ENCODE assay signal across 24 cellular contexts in genomic region chr1:203048086-203048485, GRCh38. TPM values are rescaled to one million over a fixed set of nuclear protein-coding genes. Genes with fewer than 3 reads are reported as not detected.
"Had no signal": no experiment of that assay in that cellular context is flagged by ENCODE, and none has a peak within 500 bp of the region (broad histone marks: within the 10 kb centered on the region; RNA-seq: fewer than 3 reads in every experiment).

No MANE protein-coding gene starts in this region.

- H3K36me3 ChIP-seq: upper lobe of left lung had no signal

- H3K4me1 ChIP-seq: body of pancreas, upper lobe of left lung had no signal

- H3K27ac ChIP-seq: body of pancreas, coronary artery, foreskin keratinocyte, upper lobe of left lung had no signal

- H3K27me3 Mint-ChIP-seq: activated CD4-positive, alpha-beta T cell treated with anti-CD3 and anti-CD28 coated beads, Interleukin-2, amount 10 ng/mL, durations not matched to agents 24 days and 14 days had no signal

- H3K4me3 Mint-ChIP-seq: activated B cell treated with CpG ODN at 0.5 μM for 24 hours; activated CD4-positive, alpha-beta T cell treated with anti-CD3 and anti-CD28 coated beads, Interleukin-2, amount 10 ng/mL, durations not matched to agents 24 days and 14 days; activated naive CD8-positive, alpha-beta T cell; activated T-cell treated with anti-CD3 and anti-CD28 coated beads, Interleukin-2, amount 50 U/mL, for 72 hours; central memory CD8-positive, alpha-beta T cell; immature natural killer cell; stimulated activated naive CD8-positive, alpha-beta T cell treated with anti-CD3 and anti-CD28 coated beads, Interleukin-15, amount 100 ng/mL, for 72 hours had no signal

- DNase-seq: activated B cell treated with CpG ODN at 0.5 μM for 24 hours; activated CD4-positive, alpha-beta T cell treated with anti-CD3 and anti-CD28 coated beads, Interleukin-2, amount 10 ng/mL, durations not matched to agents 24 days and 14 days; activated CD8-positive, alpha-beta memory T cell treated with anti-CD3 and anti-CD28 coated beads, Interleukin-2, amount 50 U/mL, for 48 hours; activated gamma-delta T cell treated with Interleukin-2 at 50 U/mL for 16 hours; activated T-cell treated with anti-CD3 and anti-CD28 coated beads, Interleukin-2, amount 50 U/mL, for 72 hours; amniotic stem cell; body of pancreas; effector CD8-positive, alpha-beta T cell; immature natural killer cell; stimulated activated naive CD8-positive, alpha-beta T cell treated with anti-CD3 and anti-CD28 coated beads, Interleukin-15, amount 100 ng/mL, for 72 hours; T-helper 2 cell; upper lobe of left lung had no signal

- H3K27me3 ChIP-seq: body of pancreas, upper lobe of left lung had no signal

- H3K4me3 ChIP-seq: body of pancreas, coronary artery, upper lobe of left lung had no signal

- H3K27ac Mint-ChIP-seq: activated B cell treated with CpG ODN at 0.5 μM for 24 hours; activated CD4-positive, alpha-beta T cell treated with anti-CD3 and anti-CD28 coated beads, Interleukin-2, amount 10 ng/mL, durations not matched to agents 24 days and 14 days; activated naive CD8-positive, alpha-beta T cell; activated T-cell treated with anti-CD3 and anti-CD28 coated beads, Interleukin-2, amount 50 U/mL, for 72 hours; immature natural killer cell had no signal

- H3K9me3 Mint-ChIP-seq: activated B cell treated with CpG ODN at 0.5 μM for 24 hours; activated CD4-positive, alpha-beta T cell treated with anti-CD3 and anti-CD28 coated beads, Interleukin-2, amount 10 ng/mL, durations not matched to agents 24 days and 14 days; activated T-cell treated with anti-CD3 and anti-CD28 coated beads, Interleukin-2, amount 50 U/mL, for 72 hours; central memory CD8-positive, alpha-beta T cell; immature natural killer cell; stimulated activated naive CD8-positive, alpha-beta T cell treated with anti-CD3 and anti-CD28 coated beads, Interleukin-15, amount 100 ng/mL, for 72 hours had no signal

- H3K4me1 Mint-ChIP-seq: activated B cell treated with CpG ODN at 0.5 μM for 24 hours; central memory CD8-positive, alpha-beta T cell; immature natural killer cell; stimulated activated naive CD8-positive, alpha-beta T cell treated with anti-CD3 and anti-CD28 coated beads, Interleukin-15, amount 100 ng/mL, for 72 hours had no signal

- ATAC-seq: activated T-cell treated with anti-CD3 and anti-CD28 coated beads, Interleukin-2, amount 50 U/mL, for 72 hours; body of pancreas; sciatic nerve; stimulated activated naive CD8-positive, alpha-beta T cell treated with anti-CD3 and anti-CD28 coated beads, Interleukin-15, amount 100 ng/mL, for 72 hours had no signal

- FAIRE-seq: TTC549 had no signal

- H3K36me3 Mint-ChIP-seq: activated naive CD8-positive, alpha-beta T cell; immature natural killer cell had no signal

- H3K9me3 ChIP-seq: body of pancreas, upper lobe of left lung had no signal

RNA-seq across cellular contexts. Expression of gene PPFIA4, which starts 21.8 kb away (rescaled TPM):
- total RNA-seq: body of pancreas had no signal
- polyA plus RNA-seq: immature natural killer cell had no signal

RNA-seq across cellular contexts. Expression of gene MYOG, which starts 37.7 kb away (rescaled TPM):
- total RNA-seq: activated B cell treated with CpG ODN at 0.5 μM for 24 hours; activated CD4-positive, alpha-beta T cell treated with anti-CD3 and anti-CD28 coated beads, Interleukin-2, amount 10 ng/mL, durations not matched to agents 24 days and 14 days; activated T-cell treated with anti-CD3 and anti-CD28 coated beads, Interleukin-2, amount 50 U/mL, for 72 hours; body of pancreas; foreskin keratinocyte; lower leg skin; mesenteric fat pad; osteocyte; pulmonary artery endothelial cell; sciatic nerve; temporal lobe; upper lobe of left lung had no signal
- polyA plus RNA-seq: foreskin keratinocyte, immature natural killer cell, neural cell had no signal
